In genomic region chr12:3305904-3306619, GRCh38 we compare ENCODE assay signal across 24 cellular contexts.
"Had no signal": no experiment of that assay in that cellular context is flagged by ENCODE, and none has a peak within 500 bp of the region (broad histone marks: within the 10 kb centered on the region; RNA-seq: fewer than 3 reads in every experiment).

No MANE protein-coding gene starts in this region.

- DNase-seq: heart right ventricle; islet precursor cell; left ventricle myocardium inferior; naive B cell; natural killer cell; nephron progenitor cell; stimulated activated CD4-positive, alpha-beta T cell treated with anti-CD3 and anti-CD28 coated beads, Interleukin-12 subunit alpha, Interleukin-12 subunit beta, amount 100 ng/mL, for 4 hours; stimulated activated CD4-positive, alpha-beta T cell treated with anti-CD3 and anti-CD28 coated beads, Interleukin-15, amount 100 ng/mL, for 24 hours; stimulated activated CD4-positive, alpha-beta T cell treated with anti-CD3 and anti-CD28 coated beads, Interleukin-2, amount 100 ng/mL, for 24 hours; stimulated activated CD4-positive, alpha-beta T cell treated with anti-CD3 and anti-CD28 coated beads, Interleukin-4, amount 100 ng/mL, for 1 hour; stimulated activated naive B cell treated with anti-CD40 and anti-IgM and Interleukin-4, amounts not matched to agents 10 μg/mL and 1 μg/mL and 100 μg/mL, for 72 hours; stimulated activated naive CD8-positive, alpha-beta T cell treated with anti-CD3 and anti-CD28 coated beads, Interleukin-15, Interleukin-2, amounts not matched to agents 100 U/mL and 50 U/mL, for 24 hours; stomach; tibial artery; trophoblast cell; upper lobe of right lung had no signal

- H3K27me3 ChIP-seq: hepatocyte, right atrium auricular region had no signal

- H3K27ac Mint-ChIP-seq: memory B cell; natural killer cell; nephron progenitor cell; progenitor cell of endocrine pancreas; stimulated activated naive B cell treated with anti-CD40 and anti-IgM and Interleukin-4, amounts not matched to agents 10 μg/mL and 1 μg/mL and 100 μg/mL, for 72 hours had no signal

- H2AFZ ChIP-seq: hepatocyte, parathyroid adenoma had no signal

- H3K36me3 ChIP-seq: heart right ventricle, left ventricle myocardium inferior, right atrium auricular region, stomach, thoracic aorta, tibial artery, upper lobe of right lung had no signal

- H3K4me3 Mint-ChIP-seq: memory B cell; naive B cell; natural killer cell; nephron progenitor cell; stimulated activated naive B cell treated with anti-CD40 and anti-IgM and Interleukin-4, amounts not matched to agents 10 μg/mL and 1 μg/mL and 100 μg/mL, for 72 hours had no signal

- H3K4me2 ChIP-seq: hepatocyte had no signal

- H3K9ac ChIP-seq: parathyroid adenoma had no signal

- H3K4me1 Mint-ChIP-seq: memory B cell; naive B cell; natural killer cell; stimulated activated naive B cell treated with anti-CD40 and anti-IgM and Interleukin-4, amounts not matched to agents 10 μg/mL and 1 μg/mL and 100 μg/mL, for 72 hours had no signal

- H3K36me3 Mint-ChIP-seq: memory B cell; naive B cell; natural killer cell; stimulated activated naive B cell treated with anti-CD40 and anti-IgM and Interleukin-4, amounts not matched to agents 10 μg/mL and 1 μg/mL and 100 μg/mL, for 72 hours had no signal

- H3K27ac ChIP-seq: heart right ventricle, hepatocyte, left ventricle myocardium inferior, parathyroid adenoma, right atrium auricular region, skin epidermis, stomach, thoracic aorta, tibial artery, upper lobe of right lung had no signal

- H3K79me2 ChIP-seq: hepatocyte, parathyroid adenoma had no signal

- ATAC-seq: heart right ventricle; natural killer cell; sciatic nerve; stimulated activated naive B cell treated with anti-CD40 and anti-IgM and Interleukin-4, amounts not matched to agents 10 μg/mL and 1 μg/mL and 100 μg/mL, for 72 hours; stimulated activated naive CD8-positive, alpha-beta T cell treated with anti-CD3 and anti-CD28 coated beads, Interleukin-15, Interleukin-2, amounts not matched to agents 100 U/mL and 50 U/mL, for 24 hours; upper lobe of right lung had no signal

- H3K4me1 ChIP-seq: heart right ventricle, parathyroid adenoma, tibial artery, upper lobe of right lung had no signal

- H3K4me3 ChIP-seq: heart right ventricle, hepatocyte, left ventricle myocardium inferior, right atrium auricular region, skin epidermis, stomach, thoracic aorta, tibial artery, upper lobe of right lung had no signal

- H3K9me3 ChIP-seq: heart right ventricle, left ventricle myocardium inferior, right atrium auricular region, stomach, thoracic aorta, tibial artery, upper lobe of right lung had no signal

- H3K9me3 Mint-ChIP-seq: memory B cell; naive B cell; natural killer cell; nephron progenitor cell; stimulated activated naive B cell treated with anti-CD40 and anti-IgM and Interleukin-4, amounts not matched to agents 10 μg/mL and 1 μg/mL and 100 μg/mL, for 72 hours had no signal
